11 cellular contexts compared by ENCODE assay signal in the genomic region with DNA sequence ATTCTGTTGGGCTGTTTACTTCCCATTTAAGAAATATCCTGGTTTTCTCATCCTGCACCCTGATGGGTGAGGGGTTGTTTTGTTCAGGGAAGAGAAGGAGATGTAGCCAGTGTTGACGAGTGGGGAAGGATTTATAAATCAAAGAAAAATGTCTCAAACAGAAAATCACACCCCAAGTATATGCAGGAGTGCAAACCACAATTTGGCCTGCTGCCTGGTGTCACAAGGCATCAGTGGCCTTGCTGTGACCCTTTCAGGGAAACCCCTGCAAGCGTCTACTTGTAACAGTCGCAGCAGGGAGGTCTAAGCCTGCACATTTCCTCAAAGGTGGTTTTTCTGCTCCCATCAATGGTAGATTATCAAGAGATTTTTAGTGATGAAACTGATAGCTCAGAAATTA.
DNase-seq lines count a peak whose midpoint lies in the region; ATAC-seq and TF ChIP-seq lines count a peak whose summit lies in the region.
"Had no signal": no experiment of that assay in that cellular context is flagged by ENCODE, and none has a peak within 500 bp of the region (broad histone marks: within the 10 kb centered on the region; RNA-seq: fewer than 3 reads in every experiment).

No MANE protein-coding gene starts in this region.

- no peak overlapping the region for H3K4me3 ChIP-seq in body of pancreas

- no peak for TF ChIP-seq CTCF in body of pancreas (IDR thresholded peaks at IDR 0.05)

- no peak overlapping the region for H3K4me3 Mint-ChIP-seq in activated naive CD4-positive, alpha-beta T cell treated with anti-CD3 and anti-CD28 coated beads for 36 hours
- H3K4me3 Mint-ChIP-seq: naive thymus-derived CD4-positive, alpha-beta T cell had no signal

- no peak for TF ChIP-seq POLR2A in body of pancreas (IDR thresholded peaks at IDR 0.05)

- no peaks in the 10 kb centered on the region for H3K4me1 ChIP-seq in body of pancreas

- CTCF ChIA-PET in activated naive CD4-positive, alpha-beta T cell treated with anti-CD3 and anti-CD28 coated beads for 36 hours (lab: Charles Lee): no interaction called here

- intact Hi-C loops in activated naive CD4-positive, alpha-beta T cell treated with anti-CD3 and anti-CD28 coated beads for 36 hours (cut with micrococcal nuclease): no loop called here
- intact Hi-C loops in body of pancreas (cut with DNase I): no loop called here

- H3K27me3 Mint-ChIP-seq in activated naive CD4-positive, alpha-beta T cell treated with anti-CD3 and anti-CD28 coated beads for 36 hours (ENCODE audit: low read depth): peaks cover 7% of the 10 kb centered on the region

- WGBS in body of pancreas, 2 donors: 66 to 67% methylated on average over 3 of the region's 3 CpGs

- no peaks in the 10 kb centered on the region for H3K27me3 ChIP-seq in body of pancreas

- H3K36me3 ChIP-seq in body of pancreas (replicated peaks in 1 of 2; ENCODE audit: insufficient read depth in 1 of 2, low read depth in 2 of 2): no peaks in the 10 kb centered on the region

- peak; percentile 15 for DNase-seq in activated naive CD4-positive, alpha-beta T cell treated with anti-CD3 and anti-CD28 coated beads for 36 hours
- DNase-seq in activated naive CD4-positive, alpha-beta T cell (lab: John Stamatoyannopoulos, UW): no peak
- no peak for DNase-seq in SIG-M5 treated with dmso at 0.1 percent for 504 hours (lab: John Stamatoyannopoulos, UW; ENCODE audit: unreplicated experiment)
- DNase-seq in NCI-H226: no peak
- no peak for DNase-seq in central memory CD4-positive, alpha-beta T cell
- no peak for DNase-seq in body of pancreas
- DNase-seq: activated CD4-positive, alpha-beta T cell treated with anti-CD3 and anti-CD28 coated beads, Interleukin-2, amount 50 U/mL, for 1 hour; naive thymus-derived CD4-positive, alpha-beta T cell had no signal

- H3K27ac Mint-ChIP-seq in activated naive CD4-positive, alpha-beta T cell treated with anti-CD3 and anti-CD28 coated beads for 36 hours: no peak overlapping the region
- H3K27ac Mint-ChIP-seq: naive thymus-derived CD4-positive, alpha-beta T cell had no signal

- H3K9me3 Mint-ChIP-seq in activated naive CD4-positive, alpha-beta T cell treated with anti-CD3 and anti-CD28 coated beads for 36 hours: peaks cover 9% of the 10 kb centered on the region

- H3K4me1 Mint-ChIP-seq in activated naive CD4-positive, alpha-beta T cell treated with anti-CD3 and anti-CD28 coated beads for 36 hours (ENCODE audit: low read depth): peaks cover 2% of the 10 kb centered on the region

- no peaks in the 10 kb centered on the region for H3K36me3 Mint-ChIP-seq in activated naive CD4-positive, alpha-beta T cell treated with anti-CD3 and anti-CD28 coated beads for 36 hours (ENCODE audit: low read depth)

- H3K27ac ChIP-seq in body of pancreas: no peak overlapping the region

- no peaks in the 10 kb centered on the region for H3K9me3 ChIP-seq in body of pancreas

- ATAC-seq in HG02763 (IDR thresholded peaks at IDR 0.05; ENCODE audit: unreplicated experiment) (peak; percentile 99), HG03575 (IDR thresholded peaks at IDR 0.05; ENCODE audit: extremely low read depth, insufficient number of reproducible peaks, low FRiP score, unreplicated experiment) (peak; percentile 95), body of pancreas (no peak)
- ATAC-seq: Panc1 had no signal
